ENCODE assay signal across 35 cellular contexts in the genomic region with DNA sequence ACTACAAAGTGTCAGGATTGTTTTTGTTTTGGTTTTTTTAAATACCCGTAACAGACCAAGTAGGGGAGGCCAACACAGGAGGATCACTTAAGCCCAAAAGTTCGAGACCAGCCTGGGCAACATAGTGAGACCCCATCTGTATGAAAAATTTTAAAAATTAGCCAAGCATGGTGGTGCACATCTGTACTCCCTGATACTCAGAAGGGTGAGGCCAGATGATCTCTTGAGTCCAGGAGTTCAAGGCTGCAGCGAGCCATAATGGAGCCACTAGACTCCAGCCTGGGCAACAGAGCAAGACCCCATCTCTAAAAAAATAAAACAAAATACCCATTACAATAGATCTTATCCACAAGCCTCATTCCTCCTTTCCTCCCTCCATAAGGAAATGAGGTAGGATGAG. TPM values are rescaled to one million over a fixed set of nuclear protein-coding genes. Genes with fewer than 3 reads are reported as not detected.
"Had no signal": no experiment of that assay in that cellular context is flagged by ENCODE, and none has a peak within 500 bp of the region (broad histone marks: within the 10 kb centered on the region; RNA-seq: fewer than 3 reads in every experiment).

No MANE protein-coding gene starts in this region.

- DNase-seq: activated CD4-positive, alpha-beta T cell treated with anti-CD3 and anti-CD28 coated beads for 1 hour; activated CD4-positive, alpha-beta T cell treated with anti-CD3 and anti-CD28 coated beads for 48 hours; activated CD4-positive, CD25-positive, alpha-beta regulatory T cell; activated CD8-positive, alpha-beta T cell treated with anti-CD3 and anti-CD28 coated beads for 36 hours; activated effector memory CD4-positive, alpha-beta T cell treated with anti-CD3 and anti-CD28 coated beads, Interleukin-2, amount 50 U/mL, for 16 hours; activated naive CD4-positive, alpha-beta T cell; activated naive CD4-positive, alpha-beta T cell treated with anti-CD3 and anti-CD28 coated beads, Interleukin-2, amount 50 U/mL, for 16 hours; activated naive CD8-positive, alpha-beta T cell treated with anti-CD3 and anti-CD28 coated beads for 36 hours; activated T-cell treated with anti-CD3 and anti-CD28 coated beads, Interleukin-2, amount 50 U/mL, for 1 hour; activated T-cell treated with anti-CD3 and anti-CD28 coated beads, Interleukin-2, amount 50 U/mL, for 72 hours; amniotic stem cell; body of pancreas; NCI-H1092 treated with DMSO at 0.1 percent for 48 hours; NCI-H1417; NCI-H146; NCI-H187; NCI-H2029 treated with DMSO at 0.1 percent for 48 hours; NCI-H2107; NCI-H2171; NCI-H510A; NCI-H526; NCI-H748 treated with DMSO at 0.1 percent for 48 hours; NK-92 treated with Interleukin-12 subunit alpha and Interleukin-12 subunit beta, amount 100 ng/mL, for 24 hours; PC-3; Peyer's patch; RPMI8226; SHP77 treated with DMSO at 0.1 percent for 48 hours; SK-N-SH had no signal

- H3K27ac ChIP-seq: ascending aorta, body of pancreas, breast epithelium, Peyer's patch, SJSA1, VCaP had no signal

- H3K36me3 Mint-ChIP-seq: activated naive CD8-positive, alpha-beta T cell treated with anti-CD3 and anti-CD28 coated beads for 36 hours had no signal

- H3K4me1 ChIP-seq: ascending aorta, body of pancreas, breast epithelium, Peyer's patch, SJSA1 had no signal

- H3K27me3 ChIP-seq: ascending aorta, body of pancreas, Peyer's patch had no signal

- H3K9ac ChIP-seq: SK-N-SH had no signal

- H3K4me1 Mint-ChIP-seq: activated naive CD8-positive, alpha-beta T cell treated with anti-CD3 and anti-CD28 coated beads for 36 hours; activated T-helper 17 cell treated with anti-CD3 and anti-CD28 coated beads, Interleukin-2, amount 50 U/mL, for 72 hours had no signal

- H3K4me2 ChIP-seq: SK-N-SH had no signal

- H3K4me3 ChIP-seq: ascending aorta, body of pancreas, breast epithelium, Peyer's patch, SJSA1 had no signal

- H3K27ac Mint-ChIP-seq: activated CD8-positive, alpha-beta T cell treated with anti-CD3 and anti-CD28 coated beads for 36 hours; activated naive CD8-positive, alpha-beta T cell treated with anti-CD3 and anti-CD28 coated beads for 36 hours; activated T-cell treated with anti-CD3 and anti-CD28 coated beads, Interleukin-2, amount 50 U/mL, for 72 hours; activated T-helper 17 cell treated with anti-CD3 and anti-CD28 coated beads, Interleukin-2, amount 50 U/mL, for 72 hours; T-helper 1 cell treated with Interleukin-12 subunit alpha and Interleukin-12 subunit beta and Interleukin-4 antibody, amounts not matched to agents 30 μg/mL and 1 μg/mL, for 36 hours had no signal

- H3K9me3 ChIP-seq: ascending aorta, body of pancreas, breast epithelium, Peyer's patch, SJSA1, SK-N-SH had no signal

- H3K9me3 Mint-ChIP-seq: activated CD8-positive, alpha-beta T cell treated with anti-CD3 and anti-CD28 coated beads for 36 hours; activated naive CD8-positive, alpha-beta T cell treated with anti-CD3 and anti-CD28 coated beads for 36 hours; activated T-cell treated with anti-CD3 and anti-CD28 coated beads, Interleukin-2, amount 50 U/mL, for 72 hours; activated T-helper 17 cell treated with anti-CD3 and anti-CD28 coated beads, Interleukin-2, amount 50 U/mL, for 72 hours; T-helper 1 cell treated with Interleukin-12 subunit alpha and Interleukin-12 subunit beta and Interleukin-4 antibody, amounts not matched to agents 30 μg/mL and 1 μg/mL, for 36 hours had no signal

- ATAC-seq: activated CD8-positive, alpha-beta T cell treated with anti-CD3 and anti-CD28 coated beads for 36 hours; activated T-cell treated with anti-CD3 and anti-CD28 coated beads, Interleukin-2, amount 50 U/mL, for 72 hours; activated T-helper 17 cell treated with anti-CD3 and anti-CD28 coated beads, Interleukin-2, amount 50 U/mL, for 72 hours; body of pancreas; PC-3 had no signal

- H3K36me3 ChIP-seq: ascending aorta, breast epithelium, Peyer's patch, SJSA1 had no signal

- H3K4me3 Mint-ChIP-seq: activated CD8-positive, alpha-beta T cell treated with anti-CD3 and anti-CD28 coated beads for 36 hours; activated naive CD8-positive, alpha-beta T cell treated with anti-CD3 and anti-CD28 coated beads for 36 hours; activated T-cell treated with anti-CD3 and anti-CD28 coated beads, Interleukin-2, amount 50 U/mL, for 72 hours; activated T-helper 17 cell treated with anti-CD3 and anti-CD28 coated beads, Interleukin-2, amount 50 U/mL, for 72 hours; T-helper 1 cell treated with Interleukin-12 subunit alpha and Interleukin-12 subunit beta and Interleukin-4 antibody, amounts not matched to agents 30 μg/mL and 1 μg/mL, for 36 hours had no signal

RNA-seq across cellular contexts. Expression of gene HCK, which starts 28.7 kb away (rescaled TPM):
- total RNA-seq: activated CD8-positive, alpha-beta memory T cell treated with anti-CD3 and anti-CD28 coated beads for 36 hours; activated CD8-positive, alpha-beta T cell treated with anti-CD3 and anti-CD28 coated beads for 36 hours; activated naive CD8-positive, alpha-beta T cell treated with anti-CD3 and anti-CD28 coated beads for 36 hours; PC-3; SJSA1 had no signal
- polyA plus RNA-seq: SK-N-SH had no signal
